ENCODE assay signal across 25 cellular contexts in the genomic region with DNA sequence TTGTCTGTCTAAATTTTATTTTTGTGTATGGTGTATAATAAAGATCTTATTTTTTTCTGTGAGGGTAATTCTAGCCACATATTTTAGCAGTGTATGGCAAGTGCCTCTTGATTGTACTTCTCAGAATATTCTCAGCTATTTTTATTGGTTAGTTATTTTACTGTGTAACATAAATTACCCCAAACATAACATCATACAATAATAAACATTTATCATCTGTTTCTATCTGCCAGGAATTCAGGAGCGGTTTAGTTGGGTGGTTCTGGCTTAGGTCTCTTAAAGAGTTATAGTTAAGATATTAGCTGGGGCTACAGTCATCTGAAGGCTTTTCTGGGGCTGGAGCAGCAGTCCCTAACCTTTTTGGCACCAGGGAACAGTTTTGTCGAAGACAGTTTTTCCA. TPM values are rescaled to one million over a fixed set of nuclear protein-coding genes. Genes with fewer than 3 reads are reported as not detected.
"Had no signal": no experiment of that assay in that cellular context is flagged by ENCODE, and none has a peak within 500 bp of the region (broad histone marks: within the 10 kb centered on the region; RNA-seq: fewer than 3 reads in every experiment).

No MANE protein-coding gene starts in this region.

- H3K4me3 Mint-ChIP-seq: naive B cell; natural killer cell; stimulated activated memory B cell treated with anti-CD40 and anti-IgM and Interleukin-4, amounts not matched to agents 10 μg/mL and 1 μg/mL and 100 μg/mL, for 72 hours; stimulated activated naive CD8-positive, alpha-beta T cell treated with anti-CD3 and anti-CD28 coated beads, Interleukin-15, amount 100 ng/mL, for 72 hours had no signal

- H3K27me3 ChIP-seq: left lung, ovary, right atrium auricular region, right lobe of liver, tibial nerve, upper lobe of left lung, vagina had no signal

- H3K9me3 ChIP-seq: left lung, lower lobe of right lung, ovary, right atrium auricular region, right lobe of liver, tibial nerve, upper lobe of left lung, vagina had no signal

- H3K27ac ChIP-seq: left lung, lower lobe of right lung, ovary, right atrium auricular region, right lobe of liver, tibial nerve, upper lobe of left lung, vagina had no signal

- H3K4me1 ChIP-seq: left lung, lower lobe of right lung, right atrium auricular region, right lobe of liver, upper lobe of left lung, vagina had no signal

- DNase-seq: kidney glomerular epithelial cell; left cardiac atrium; left lung; lower lobe of right lung; mammary epithelial cell; mesenchymal stem cell; naive B cell; natural killer cell; ovary; right lobe of liver; stimulated activated CD4-positive, alpha-beta T cell treated with anti-CD3 and anti-CD28 coated beads, Interleukin-1b, Interleukin-23, amount 100 ng/mL, for 48 hours; stimulated activated CD4-positive, alpha-beta T cell treated with anti-CD3 and anti-CD28 coated beads, Interleukin-2, amount 100 ng/mL, for 48 hours; stimulated activated CD4-positive, alpha-beta T cell treated with anti-CD3 and anti-CD28 coated beads, Interleukin-4, amount 100 ng/mL, for 4 hours; stimulated activated CD8-positive, alpha-beta memory T cell treated with anti-CD3 and anti-CD28 coated beads, Interleukin-4, amount 100 ng/mL, for 48 hours; stimulated activated naive CD4-positive, alpha-beta T cell treated with Interleukin-2 at 50 U/mL for 16 hours; stimulated activated naive CD8-positive, alpha-beta T cell treated with anti-CD3 and anti-CD28 coated beads, Interleukin-15, amount 100 ng/mL, for 72 hours; substantia nigra; upper lobe of left lung had no signal

- H3K36me3 Mint-ChIP-seq: natural killer cell had no signal

- H3K4me3 ChIP-seq: left lung, lower lobe of right lung, ovary, right atrium auricular region, right lobe of liver, smooth muscle cell, tibial nerve, upper lobe of left lung, vagina had no signal

- H3K27me3 Mint-ChIP-seq: progenitor cell of endocrine pancreas; stimulated activated memory B cell treated with anti-CD40 and anti-IgM and Interleukin-4, amounts not matched to agents 10 μg/mL and 1 μg/mL and 100 μg/mL, for 72 hours; stimulated activated naive CD8-positive, alpha-beta T cell treated with anti-CD3 and anti-CD28 coated beads, Interleukin-15, amount 100 ng/mL, for 72 hours had no signal

- H3K36me3 ChIP-seq: left lung, lower lobe of right lung, ovary, right atrium auricular region, right lobe of liver, upper lobe of left lung had no signal

- ATAC-seq: left cardiac atrium; left lung; lower lobe of right lung; natural killer cell; right lobe of liver; stimulated activated memory B cell treated with anti-CD40 and anti-IgM and Interleukin-4, amounts not matched to agents 10 μg/mL and 1 μg/mL and 100 μg/mL, for 72 hours; stimulated activated naive CD8-positive, alpha-beta T cell treated with anti-CD3 and anti-CD28 coated beads, Interleukin-15, amount 100 ng/mL, for 72 hours had no signal

- H3K9me3 Mint-ChIP-seq: naive B cell; natural killer cell; stimulated activated memory B cell treated with anti-CD40 and anti-IgM and Interleukin-4, amounts not matched to agents 10 μg/mL and 1 μg/mL and 100 μg/mL, for 72 hours; stimulated activated naive CD8-positive, alpha-beta T cell treated with anti-CD3 and anti-CD28 coated beads, Interleukin-15, amount 100 ng/mL, for 72 hours had no signal

- H3K27ac Mint-ChIP-seq: natural killer cell; progenitor cell of endocrine pancreas; stimulated activated memory B cell treated with anti-CD40 and anti-IgM and Interleukin-4, amounts not matched to agents 10 μg/mL and 1 μg/mL and 100 μg/mL, for 72 hours; stimulated activated naive CD8-positive, alpha-beta T cell treated with anti-CD3 and anti-CD28 coated beads, Interleukin-15, amount 100 ng/mL, for 72 hours had no signal

- H3K4me2 ChIP-seq: smooth muscle cell had no signal

RNA-seq across cellular contexts. Expression of gene PPFIBP2, which starts 47.8 kb away (rescaled TPM):
- polyA plus RNA-seq: neural cell had no signal
